Comparison of ENCODE assay signal across 33 cellular contexts in the genomic region with DNA sequence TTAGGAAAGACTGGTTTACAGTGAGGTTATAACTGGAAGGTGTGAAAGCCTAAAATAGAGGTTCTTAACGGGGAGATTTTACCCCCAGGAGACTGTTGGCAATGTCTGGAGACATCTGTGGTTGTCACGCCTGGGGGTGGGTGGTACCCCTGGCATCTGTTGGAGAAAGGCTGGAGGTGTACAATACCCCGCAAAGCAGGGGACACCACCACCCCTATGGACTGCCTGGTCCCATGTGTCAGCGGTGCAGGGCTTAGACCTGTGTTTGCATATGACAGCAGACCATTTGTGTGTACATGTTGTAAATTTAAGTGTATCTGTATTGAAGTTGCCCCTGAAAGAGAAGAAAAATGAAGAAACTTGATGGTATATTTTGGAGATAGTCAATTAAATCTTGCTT.
"Had no signal": no experiment of that assay in that cellular context is flagged by ENCODE, and none has a peak within 500 bp of the region (broad histone marks: within the 10 kb centered on the region; RNA-seq: fewer than 3 reads in every experiment).

No MANE protein-coding gene starts in this region.

- H3K27ac Mint-ChIP-seq: activated B cell treated with CpG ODN at 0.5 μM for 24 hours; activated CD4-positive, alpha-beta memory T cell treated with anti-CD3 and anti-CD28 coated beads for 36 hours; activated CD4-positive, alpha-beta T cell treated with anti-CD3 and anti-CD28 coated beads, Interleukin-2, amount 10 ng/mL, durations not matched to agents 24 days and 14 days; activated CD8-positive, alpha-beta T cell treated with anti-CD3 and anti-CD28 coated beads for 36 hours; activated naive CD4-positive, alpha-beta T cell treated with anti-CD3 and anti-CD28 coated beads for 36 hours; activated naive CD4-positive, alpha-beta T cell treated with anti-CD3 and anti-CD28 coated beads, Interleukin-2, amount 50 U/mL, for 72 hours; activated naive CD8-positive, alpha-beta T cell treated with anti-CD3 and anti-CD28 coated beads for 36 hours; activated T-cell treated with anti-CD3 and anti-CD28 coated beads, Interleukin-2, amount 50 U/mL, for 72 hours; activated T-helper 1 cell treated with anti-CD3 and anti-CD28 coated beads, Interleukin-12 subunit alpha, Interleukin-12 subunit beta, Interleukin-2, Interleukin-4 antibody, amounts not matched to agents 30 ng/mL and 10 ng/mL and 1 ng/mL, durations not matched to agents 14 hours and 24 hours and 36 hours; activated T-helper 17 cell treated with anti-CD3 and anti-CD28 coated beads, Interleukin-2, amount 50 U/mL, for 72 hours; T-helper 1 cell treated with Interleukin-12 subunit alpha and Interleukin-12 subunit beta and Interleukin-4 antibody, amounts not matched to agents 30 μg/mL and 1 μg/mL, for 36 hours; T-helper 2 cell treated with Interferon-gamma antibody and Interleukin-4, amounts not matched to agents 5 μg/mL and 100 μg/mL, for 36 hours had no signal

- DNase-seq: activated B cell treated with CpG ODN at 0.5 μM for 24 hours; activated CD4-positive, alpha-beta memory T cell treated with anti-CD3 and anti-CD28 coated beads for 36 hours; activated CD4-positive, alpha-beta T cell treated with anti-CD3 and anti-CD28 coated beads for 4 hours; activated CD4-positive, alpha-beta T cell treated with anti-CD3 and anti-CD28 coated beads, Interleukin-2, amount 10 ng/mL, durations not matched to agents 24 days and 14 days; activated CD4-positive, alpha-beta T cell treated with anti-CD3 and anti-CD28 coated beads, Interleukin-2, amount 50 U/mL, for 1 hour; activated CD4-positive, alpha-beta T cell treated with anti-CD3 and anti-CD28 coated beads, Interleukin-2, amount 50 U/mL, for 4 hours; activated CD4-positive, CD25-positive, alpha-beta regulatory T cell treated with anti-CD3 and anti-CD28 coated beads, Interleukin-2, amount 50 U/mL, for 72 hours; activated CD8-positive, alpha-beta memory T cell treated with anti-CD3 and anti-CD28 coated beads, Interleukin-2, amount 50 U/mL, for 4 hours; activated CD8-positive, alpha-beta T cell treated with anti-CD3 and anti-CD28 coated beads for 36 hours; activated effector memory CD4-positive, alpha-beta T cell treated with anti-CD3 and anti-CD28 coated beads, Interleukin-2, amount 50 U/mL, for 16 hours; activated gamma-delta T cell treated with Interleukin-2 at 50 U/mL for 16 hours; activated naive CD4-positive, alpha-beta T cell; activated naive CD4-positive, alpha-beta T cell treated with anti-CD3 and anti-CD28 coated beads for 36 hours; activated naive CD8-positive, alpha-beta T cell treated with anti-CD3 and anti-CD28 coated beads for 36 hours; activated T-cell treated with anti-CD3 and anti-CD28 coated beads for 4 hours; activated T-cell treated with anti-CD3 and anti-CD28 coated beads, Interleukin-2, amount 50 U/mL, for 1 hour; activated T-cell treated with anti-CD3 and anti-CD28 coated beads, Interleukin-2, amount 50 U/mL, for 4 hours; activated T-cell treated with anti-CD3 and anti-CD28 coated beads, Interleukin-2, amount 50 U/mL, for 72 hours; adrenal gland; amniotic stem cell; body of pancreas; brain microvascular endothelial cell; central memory CD4-positive, alpha-beta T cell; T-helper 1 cell; T-helper 2 cell; T-helper 9 cell had no signal

- ATAC-seq: activated CD8-positive, alpha-beta T cell treated with anti-CD3 and anti-CD28 coated beads for 36 hours; activated naive CD4-positive, alpha-beta T cell treated with anti-CD3 and anti-CD28 coated beads, Interleukin-2, amount 50 U/mL, for 72 hours; activated T-cell treated with anti-CD3 and anti-CD28 coated beads, Interleukin-2, amount 50 U/mL, for 4 hours; activated T-cell treated with anti-CD3 and anti-CD28 coated beads, Interleukin-2, amount 50 U/mL, for 72 hours; activated T-helper 17 cell treated with anti-CD3 and anti-CD28 coated beads, Interleukin-2, amount 50 U/mL, for 72 hours; body of pancreas had no signal

- H3K4me3 Mint-ChIP-seq: activated B cell treated with CpG ODN at 0.5 μM for 24 hours; activated CD4-positive, alpha-beta memory T cell treated with anti-CD3 and anti-CD28 coated beads for 36 hours; activated CD4-positive, alpha-beta T cell treated with anti-CD3 and anti-CD28 coated beads, Interleukin-2, amount 10 ng/mL, durations not matched to agents 24 days and 14 days; activated CD8-positive, alpha-beta T cell treated with anti-CD3 and anti-CD28 coated beads for 36 hours; activated naive CD4-positive, alpha-beta T cell treated with anti-CD3 and anti-CD28 coated beads for 36 hours; activated naive CD8-positive, alpha-beta T cell treated with anti-CD3 and anti-CD28 coated beads for 36 hours; activated T-cell treated with anti-CD3 and anti-CD28 coated beads, Interleukin-2, amount 50 U/mL, for 4 hours; activated T-cell treated with anti-CD3 and anti-CD28 coated beads, Interleukin-2, amount 50 U/mL, for 72 hours; activated T-helper 1 cell treated with anti-CD3 and anti-CD28 coated beads, Interleukin-12 subunit alpha, Interleukin-12 subunit beta, Interleukin-2, Interleukin-4 antibody, amounts not matched to agents 30 ng/mL and 10 ng/mL and 1 ng/mL, durations not matched to agents 14 hours and 24 hours and 36 hours; activated T-helper 17 cell treated with anti-CD3 and anti-CD28 coated beads, Interleukin-2, amount 50 U/mL, for 72 hours; T-helper 1 cell treated with Interleukin-12 subunit alpha and Interleukin-12 subunit beta and Interleukin-4 antibody, amounts not matched to agents 30 μg/mL and 1 μg/mL, for 36 hours; T-helper 2 cell treated with Interferon-gamma antibody and Interleukin-4, amounts not matched to agents 5 μg/mL and 100 μg/mL, for 36 hours had no signal

- FAIRE-seq: astrocyte, TTC549 had no signal

- H3K27me3 Mint-ChIP-seq: activated B cell treated with CpG ODN at 0.5 μM for 24 hours; activated CD4-positive, alpha-beta memory T cell treated with anti-CD3 and anti-CD28 coated beads for 36 hours; activated CD4-positive, alpha-beta T cell treated with anti-CD3 and anti-CD28 coated beads, Interleukin-2, amount 10 ng/mL, durations not matched to agents 24 days and 14 days; activated CD8-positive, alpha-beta T cell treated with anti-CD3 and anti-CD28 coated beads for 36 hours; activated naive CD8-positive, alpha-beta T cell treated with anti-CD3 and anti-CD28 coated beads for 36 hours; activated T-helper 17 cell treated with anti-CD3 and anti-CD28 coated beads, Interleukin-2, amount 50 U/mL, for 72 hours had no signal

- H3K9me3 Mint-ChIP-seq: activated CD4-positive, alpha-beta T cell treated with anti-CD3 and anti-CD28 coated beads, Interleukin-2, amount 10 ng/mL, durations not matched to agents 24 days and 14 days; activated naive CD4-positive, alpha-beta T cell treated with anti-CD3 and anti-CD28 coated beads, Interleukin-2, amount 50 U/mL, for 72 hours; activated T-cell treated with anti-CD3 and anti-CD28 coated beads, Interleukin-2, amount 50 U/mL, for 4 hours; activated T-helper 1 cell treated with anti-CD3 and anti-CD28 coated beads, Interleukin-12 subunit alpha, Interleukin-12 subunit beta, Interleukin-2, Interleukin-4 antibody, amounts not matched to agents 30 ng/mL and 10 ng/mL and 1 ng/mL, durations not matched to agents 14 hours and 24 hours and 36 hours; activated T-helper 17 cell treated with anti-CD3 and anti-CD28 coated beads, Interleukin-2, amount 50 U/mL, for 72 hours; T-helper 1 cell treated with Interleukin-12 subunit alpha and Interleukin-12 subunit beta and Interleukin-4 antibody, amounts not matched to agents 30 μg/mL and 1 μg/mL, for 36 hours; T-helper 2 cell treated with Interferon-gamma antibody and Interleukin-4, amounts not matched to agents 5 μg/mL and 100 μg/mL, for 36 hours had no signal
